ENCODE assay signal across 9 cellular contexts in the genomic region with DNA sequence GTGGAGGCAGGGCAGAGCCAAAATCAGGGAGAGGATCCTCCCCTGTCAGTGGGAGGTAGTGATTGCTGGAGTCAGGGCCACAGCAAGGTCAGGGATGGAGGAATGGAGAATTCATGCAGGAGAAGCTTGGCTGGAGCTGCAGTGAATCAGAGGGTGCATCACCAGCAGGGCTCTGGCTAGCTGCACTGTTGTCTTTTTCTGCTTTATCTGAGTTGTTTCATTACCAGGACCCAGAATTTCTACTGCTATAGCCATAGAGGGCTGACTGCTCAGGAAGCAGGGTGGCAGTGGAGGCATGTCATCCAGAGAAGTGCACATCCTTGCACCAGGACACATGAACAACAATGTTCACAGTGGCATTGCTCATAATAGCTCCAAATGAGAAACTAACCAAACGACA.
A peak's percentile ranks its signal among the peaks of the same experiment; 100 is the strongest.
DNase-seq lines count a peak whose midpoint lies in the region; FAIRE-seq and TF ChIP-seq lines count a peak whose summit lies in the region.
"Had no signal": no experiment of that assay in that cellular context is flagged by ENCODE, and none has a peak within 500 bp of the region (broad histone marks: within the 10 kb centered on the region; RNA-seq: fewer than 3 reads in every experiment).

No MANE protein-coding gene starts in this region.

- DNase-seq in MG63 (peak; percentile 89), epithelial cell of prostate (ENCODE audit: low read depth, low spot score) (no peak), mesenchymal stem cell (peak; percentile 78), tibial nerve (ENCODE audit: low spot score in 2 of 2) (peak; percentile 41 to 64), CD1c-positive myeloid dendritic cell (ENCODE audit: extremely low spot score) (no peak), NCI-H2081 (lab: John Stamatoyannopoulos, UW) (no peak), small intestine (no peak)
- no peak for DNase-seq in stimulated activated CD4-positive, alpha-beta T cell treated with anti-CD3 and anti-CD28 coated beads, Interleukin-2, amount 100 ng/mL, for 24 hours
- DNase-seq: NCI-H187 treated with DMSO at 0.1 percent for 48 hours had no signal

- H3K4me3 ChIP-seq in MG63 (no peak overlapping the region), mesenchymal stem cell (ENCODE audit: insufficient read depth in 1 of 2, low read depth in 1 of 2, low read length in 2 of 2) (no peak overlapping the region), tibial nerve (no peak overlapping the region), small intestine (ENCODE audit: low read depth in 1 of 2, low read length in 2 of 2) (no peak overlapping the region)

- H4K91ac ChIP-seq in mesenchymal stem cell (ENCODE audit: low read length): peak overlapping the region; percentile 83

- H3K9ac ChIP-seq in mesenchymal stem cell (ENCODE audit: low read length): peak overlapping the region; percentile 89

- H3K27me3 ChIP-seq in MG63 (no peaks in the 10 kb centered on the region), mesenchymal stem cell (ENCODE audit: control insufficient read depth in 1 of 2, insufficient read depth in 1 of 2, low read length in 2 of 2) (no peaks in the 10 kb centered on the region), tibial nerve (no peaks in the 10 kb centered on the region), small intestine (ENCODE audit: control insufficient read depth in 2 of 2, insufficient read depth in 2 of 2, low read length in 2 of 2) (no peaks in the 10 kb centered on the region)

- peak overlapping the region; percentile 85 for H4K8ac ChIP-seq in mesenchymal stem cell (ENCODE audit: low read length)

- H3K27ac ChIP-seq in epithelial cell of prostate (peak overlapping the region; percentile 80), mesenchymal stem cell (ENCODE audit: low read length, poor library complexity, severe bottlenecking) (peak overlapping the region; percentile 94), tibial nerve (peak overlapping the region; percentile 70 to 97 (median 94)), small intestine (ENCODE audit: low read depth in 1 of 2, low read length in 1 of 2) (peak overlapping the region in 1 of 2 donors; percentile 76)

- no peak for TF ChIP-seq POLR2A in tibial nerve (IDR thresholded peaks at IDR 0.05)

- peak overlapping the region; percentile 36 for H2AK5ac ChIP-seq in mesenchymal stem cell (ENCODE audit: low read length, severe bottlenecking)

- no peak overlapping the region for H2BK5ac ChIP-seq in mesenchymal stem cell (ENCODE audit: low read depth, low read length, poor library complexity, severe bottlenecking)

- H3K14ac ChIP-seq in mesenchymal stem cell (ENCODE audit: low read length in 2 of 2): no peak overlapping the region

- no CpG with 5 or more reads among the region's 1 CpG for WGBS in mesenchymal stem cell
- 77 to 80% methylated on average over 1 of the region's 1 CpG for WGBS in tibial nerve, 2 donors
- 61 to 81% (median 74%) methylated on average over 1 of the region's 1 CpG for WGBS in small intestine, 3 donors

- peak overlapping the region; percentile 96 for H2BK15ac ChIP-seq in mesenchymal stem cell (ENCODE audit: low read depth, poor library complexity, severe bottlenecking)

- peak overlapping the region in 1 of 2 experiments; percentile 86 for H3K4ac ChIP-seq in mesenchymal stem cell (ENCODE audit: low read depth in 1 of 2, low read length in 2 of 2)

- H2AFZ ChIP-seq in mesenchymal stem cell (ENCODE audit: low read depth, low read length): no peak overlapping the region

- H2BK120ac ChIP-seq in mesenchymal stem cell (ENCODE audit: low read depth, low read length): peak overlapping the region; percentile 83

- H3K4me1 ChIP-seq in mesenchymal stem cell (ENCODE audit: control insufficient read depth, insufficient read depth, low read depth, low read length): peaks cover 13% of the 10 kb centered on the region
- peaks cover 3 to 91% (median 53%) of the 10 kb centered on the region in 4 donors for H3K4me1 ChIP-seq in tibial nerve
- peaks cover 0 to 4% of the 10 kb centered on the region in 2 donors for H3K4me1 ChIP-seq in small intestine (ENCODE audit: control insufficient read depth in 2 of 2, insufficient read depth in 1 of 2, low read depth in 1 of 2, low read length in 1 of 2)

- H3K4me2 ChIP-seq in mesenchymal stem cell (ENCODE audit: low read length, poor library complexity, severe bottlenecking): peak overlapping the region; percentile 8

- peak overlapping the region; percentile 52 to 66 for H2BK12ac ChIP-seq in mesenchymal stem cell (ENCODE audit: low read length in 2 of 2)

- H3K36me3 ChIP-seq in MG63: no peaks in the 10 kb centered on the region
- H3K36me3 ChIP-seq in mesenchymal stem cell (ENCODE audit: control insufficient read depth in 1 of 2, insufficient read depth in 2 of 2, low read depth in 1 of 2, low read length in 2 of 2): no peaks in the 10 kb centered on the region
- H3K36me3 ChIP-seq in tibial nerve: no peaks in the 10 kb centered on the region
- no peaks in the 10 kb centered on the region for H3K36me3 ChIP-seq in small intestine (ENCODE audit: control insufficient read depth in 2 of 2, insufficient read depth in 2 of 2, low read length in 2 of 2)

- H3K23ac ChIP-seq in mesenchymal stem cell (ENCODE audit: low read length in 2 of 2): no peak overlapping the region

- TF ChIP-seq CTCF in tibial nerve (IDR thresholded peaks at IDR 0.05): no peak

- TF ChIP-seq EP300 in tibial nerve (IDR thresholded peaks at IDR 0.05): no peak

- no peak for FAIRE-seq in small intestine (lab: Jason Lieb, UNC)

- no peaks in the 10 kb centered on the region for H3K79me1 ChIP-seq in mesenchymal stem cell (replicated peaks; ENCODE audit: low read length, poor library complexity, severe bottlenecking)

- H3K9me3 ChIP-seq in MG63: no peaks in the 10 kb centered on the region
- H3K9me3 ChIP-seq in mesenchymal stem cell (ENCODE audit: control insufficient read depth, low read length): no peaks in the 10 kb centered on the region
- no peaks in the 10 kb centered on the region for H3K9me3 ChIP-seq in tibial nerve
- H3K9me3 ChIP-seq in small intestine (ENCODE audit: control insufficient read depth, low read depth): no peaks in the 10 kb centered on the region

- peak overlapping the region; percentile 79 to 93 for H3K18ac ChIP-seq in mesenchymal stem cell (ENCODE audit: low read depth in 1 of 2, low read length in 2 of 2)

Comparison
In these comparisons a context has a peak if more than half of its experiments do, and no peak if none do; other contexts are left out.
1. DNase-seq: peak in MG63 (single experiment), mesenchymal stem cell (single experiment) and tibial nerve (2 of 2); none in epithelial cell of prostate (single experiment), CD1c-positive myeloid dendritic cell (single experiment), NCI-H2081 (0 of 2), stimulated activated CD4-positive, alpha-beta T cell treated with anti-CD3 and anti-CD28 coated beads, Interleukin-2, amount 100 ng/mL, for 24 hours (0 of 2) and small intestine (single experiment).